8 cellular contexts compared by ENCODE assay signal in genomic region chr12:42237052-42237852, GRCh38. TPM values are rescaled to one million over a fixed set of nuclear protein-coding genes. Genes with fewer than 3 reads are reported as not detected.
DNase-seq lines count a peak whose midpoint lies in the region; ATAC-seq and TF ChIP-seq lines count a peak whose summit lies in the region.

No MANE protein-coding gene starts in this region.

- peaks cover 35% of the 10 kb centered on the region for H3K4me1 Mint-ChIP-seq in T-helper 2 cell treated with Interferon-gamma antibody and Interleukin-4, amounts not matched to agents 5 μg/mL and 100 μg/mL, for 36 hours (ENCODE audit: low read depth)

- peak; percentile 40 for TF ChIP-seq POLR2A in GM15510 (IDR thresholded peaks at IDR 0.05; ENCODE audit: borderline replicate concordance, extremely low read depth, insufficient read length)

- peak overlapping the region; percentile 84 for H3K27ac Mint-ChIP-seq in T-helper 2 cell treated with Interferon-gamma antibody and Interleukin-4, amounts not matched to agents 5 μg/mL and 100 μg/mL, for 36 hours

- H3K27me3 ChIP-seq in ascending aorta = no peaks in the 10 kb centered on the region

- peak in 2 of 3 experiments; percentile 36 to 57 for TF ChIP-seq CTCF in ascending aorta (IDR thresholded peaks at IDR 0.05)

- H3K36me3 ChIP-seq in ascending aorta = no peaks in the 10 kb centered on the region

- H3K27me3 Mint-ChIP-seq in T-helper 2 cell treated with Interferon-gamma antibody and Interleukin-4, amounts not matched to agents 5 μg/mL and 100 μg/mL, for 36 hours (ENCODE audit: low read depth) = no peaks in the 10 kb centered on the region

- no peaks in the 10 kb centered on the region for H3K9me3 ChIP-seq in ascending aorta

- H3K4me1 ChIP-seq in ascending aorta = peaks cover 0 to 11% of the 10 kb centered on the region in 2 donors

- peak overlapping the region; percentile 94 for H3K4me3 Mint-ChIP-seq in T-helper 2 cell treated with Interferon-gamma antibody and Interleukin-4, amounts not matched to agents 5 μg/mL and 100 μg/mL, for 36 hours

- intact Hi-C loops in ascending aorta (cut with DNase I) = loop anchor here (2.0 to 10.0 kb wide), 4 partner anchors 90 to 1598 kb away; partner anchors contain the start of genes PPHLN1, PRICKLE1, TMEM117 and ZCRB1

- H3K27ac ChIP-seq in ascending aorta = peak overlapping the region; percentile 87 to 97

- ATAC-seq in HG02763 (IDR thresholded peaks at IDR 0.05; ENCODE audit: unreplicated experiment) = peak; percentile 71

- H3K4me3 ChIP-seq in ascending aorta = peak overlapping the region; percentile 96 to 98

- no peaks in the 10 kb centered on the region for H3K9me3 Mint-ChIP-seq in T-helper 2 cell treated with Interferon-gamma antibody and Interleukin-4, amounts not matched to agents 5 μg/mL and 100 μg/mL, for 36 hours

- DNase-seq in NCI-H128 (lab: John Stamatoyannopoulos, UW; ENCODE audit: unreplicated experiment) (peak; percentile 40), ascending aorta (ENCODE audit: low spot score in 2 of 2) (peak; percentile 33 to 87), hippocampal formation (lab: John Stamatoyannopoulos, UW) (peak; percentile 47 to 54), retina (peak; percentile 93), cortex of kidney (lab: John Stamatoyannopoulos, UW) (no peak)
- peak; percentile 80 for DNase-seq in T-helper 2 cell treated with Interferon-gamma antibody and Interleukin-4, amounts not matched to agents 5 μg/mL and 100 μg/mL, for 36 hours (ENCODE audit: low spot score)

- peaks cover 20% of the 10 kb centered on the region for H3K36me3 Mint-ChIP-seq in T-helper 2 cell treated with Interferon-gamma antibody and Interleukin-4, amounts not matched to agents 5 μg/mL and 100 μg/mL, for 36 hours (ENCODE audit: low read depth)

RNA-seq across cellular contexts. Expression of gene YAF2, which starts 0.8 kb away (rescaled TPM):
- 14.2 TPM for total RNA-seq in ascending aorta
